In the genomic region with DNA sequence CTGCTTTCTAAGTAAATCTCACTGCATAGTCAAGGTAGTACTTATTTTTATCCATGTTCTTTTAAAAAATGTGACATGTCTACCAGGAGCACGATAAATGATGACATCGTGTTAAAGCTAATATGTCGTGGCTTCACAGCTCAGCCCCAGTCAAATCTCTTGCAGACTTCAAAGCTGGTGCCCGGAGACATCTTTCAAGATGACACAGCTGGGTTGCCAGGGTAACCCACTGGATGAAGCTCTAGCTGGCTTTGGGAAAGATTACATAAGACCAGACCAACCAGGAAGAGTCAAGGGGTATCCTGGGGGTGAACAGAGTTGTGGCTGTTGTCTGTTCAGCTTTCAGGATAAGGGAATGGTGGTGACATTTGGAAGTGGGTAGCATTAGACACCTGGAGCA, we compare ENCODE assay signal across 1 cellular context.
A peak's percentile ranks its signal among the peaks of the same experiment; 100 is the strongest.
TF ChIP-seq lines count a peak whose summit lies in the region.

No MANE protein-coding gene starts in this region.

TF ChIP-seq in HEK293, 187 proteins besides CTCF, POLR2A, EP300 and RAD21:
- TF ChIP-seq, protein P1, sequence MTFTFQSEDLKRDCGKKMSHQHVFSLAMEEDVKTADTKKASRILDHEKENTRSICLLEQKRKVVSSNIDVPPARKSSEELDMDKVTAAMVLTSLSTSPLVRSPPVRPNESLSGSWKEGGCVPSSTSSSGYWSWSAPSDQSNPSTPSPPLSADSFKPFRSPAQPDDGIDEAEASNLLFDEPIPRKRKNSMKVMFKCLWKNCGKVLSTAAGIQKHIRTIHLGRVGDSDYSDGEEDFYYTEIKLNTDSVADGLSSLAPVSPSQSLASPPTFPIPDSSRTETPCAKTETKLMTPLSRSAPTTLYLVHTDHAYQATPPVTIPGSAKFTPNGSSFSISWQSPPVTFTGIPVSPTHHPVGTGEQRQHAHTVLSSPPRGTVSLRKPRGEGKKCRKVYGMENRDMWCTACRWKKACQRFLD (tag by site-specific recombination; IDR thresholded peaks at IDR 0.05), result no peak
- TF ChIP-seq, protein P2, sequence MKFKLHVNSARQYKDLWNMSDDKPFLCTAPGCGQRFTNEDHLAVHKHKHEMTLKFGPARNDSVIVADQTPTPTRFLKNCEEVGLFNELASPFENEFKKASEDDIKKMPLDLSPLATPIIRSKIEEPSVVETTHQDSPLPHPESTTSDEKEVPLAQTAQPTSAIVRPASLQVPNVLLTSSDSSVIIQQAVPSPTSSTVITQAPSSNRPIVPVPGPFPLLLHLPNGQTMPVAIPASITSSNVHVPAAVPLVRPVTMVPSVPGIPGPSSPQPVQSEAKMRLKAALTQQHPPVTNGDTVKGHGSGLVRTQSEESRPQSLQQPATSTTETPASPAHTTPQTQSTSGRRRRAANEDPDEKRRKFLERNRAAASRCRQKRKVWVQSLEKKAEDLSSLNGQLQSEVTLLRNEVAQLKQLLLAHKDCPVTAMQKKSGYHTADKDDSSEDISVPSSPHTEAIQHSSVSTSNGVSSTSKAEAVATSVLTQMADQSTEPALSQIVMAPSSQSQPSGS (tag by site-specific recombination; IDR thresholded peaks at IDR 0.05; ENCODE audit: low read depth), result 0 out of 2 replicates have a peak, but pooled peaks have one; percentile 18
